In the genomic region with DNA sequence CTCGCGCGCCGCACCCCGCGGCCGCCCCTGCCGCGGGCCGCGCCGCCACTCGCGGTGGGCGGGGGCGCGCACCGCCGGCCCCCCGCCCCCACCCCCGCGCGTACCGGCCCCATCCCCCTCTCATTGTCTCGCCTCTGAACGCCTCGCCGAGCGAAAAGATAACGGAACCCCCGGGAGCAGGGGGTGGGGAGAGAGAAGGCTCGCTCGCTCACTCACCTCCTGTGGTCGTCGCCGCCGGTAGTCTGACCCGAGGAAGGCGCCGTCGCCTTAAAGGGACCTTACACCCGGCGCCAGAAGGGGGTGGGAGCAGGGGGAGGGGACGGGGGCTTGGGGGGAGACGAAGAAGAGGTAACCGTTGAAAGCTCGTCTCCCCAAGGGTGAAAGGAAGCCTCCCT, we compare ENCODE assay signal across 1 cellular context.
TF ChIP-seq lines count a peak whose summit lies in the region.

No MANE protein-coding gene starts in this region.

TF ChIP-seq in H1, 55 proteins besides CTCF, POLR2A, EP300 and RAD21:
- peak; percentile 66; the same call in 1 of the 2 replicates for TF ChIP-seq TAF1 (IDR thresholded peaks at IDR 0.05; ENCODE audit: low read depth, low read length)
- 0 out of 4 replicates have a peak, but pooled peaks of 1 of the 2 experiments have one; percentile 1 for TF ChIP-seq SIN3A (conservative IDR thresholded peaks at IDR 0.05 in 1 of 2, IDR thresholded peaks at IDR 0.05 in 1 of 2; ENCODE audit: low read depth in 1 of 2, low read length in 2 of 2)
- TF ChIP-seq NRF1 (IDR thresholded peaks at IDR 0.05; ENCODE audit: low read depth, low read length) = no peak
- TF ChIP-seq KDM4A (IDR thresholded peaks at IDR 0.05; ENCODE audit: low read depth, low read length, severe bottlenecking) = no peak
- no peak for TF ChIP-seq FOSL1 (IDR thresholded peaks at IDR 0.05; ENCODE audit: insufficient read depth, low read depth, low read length)
- TF ChIP-seq TBP (IDR thresholded peaks at IDR 0.05; ENCODE audit: low read depth, low read length) = 0 out of 2 replicates have a peak, but pooled peaks have one; percentile 11
